Comparison of ENCODE assay signal across 12 cellular contexts in the genomic region with DNA sequence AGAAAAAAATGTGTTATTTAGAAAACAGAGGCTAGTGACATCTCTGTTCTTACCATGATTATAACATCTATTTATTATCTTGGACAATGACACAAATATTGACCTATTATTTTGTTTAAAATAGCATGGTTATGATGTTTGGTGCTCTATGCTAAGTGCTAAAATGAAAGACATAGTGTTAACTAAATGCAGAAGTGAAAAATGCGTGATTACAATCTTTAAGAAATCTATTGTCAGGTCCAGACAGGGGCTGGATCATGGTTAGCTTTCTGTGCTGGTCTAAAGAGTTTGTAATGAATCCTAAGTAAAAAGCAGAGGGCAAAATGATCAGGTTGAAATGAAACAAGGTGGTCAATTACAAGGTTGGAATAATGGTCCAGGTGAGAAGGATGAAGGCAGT. TPM values are rescaled to one million over a fixed set of nuclear protein-coding genes. Genes with fewer than 3 reads are reported as not detected.
"Had no signal": no experiment of that assay in that cellular context is flagged by ENCODE, and none has a peak within 500 bp of the region (broad histone marks: within the 10 kb centered on the region; RNA-seq: fewer than 3 reads in every experiment).

No MANE protein-coding gene starts in this region.

- ATAC-seq: GM23338, HCT116 had no signal

- H3K4me3 ChIP-seq: GM23248, GM23338, HAP-1 had no signal

- H3K36me3 ChIP-seq: HAP-1 had no signal

- H3K9me3 ChIP-seq: HAP-1 had no signal

- H3K4me1 ChIP-seq: HAP-1 had no signal

- DNase-seq: GOT3, H7, H9, HCEC 1CT, HFFc6 had no signal

- H3K4me2 ChIP-seq: GM23338 had no signal

- H3K9ac ChIP-seq: GM23248 had no signal

- FAIRE-seq: H1, H54 had no signal

- H2AFZ ChIP-seq: GM23248, GM23338 had no signal

- H3K27ac ChIP-seq: GM23248 had no signal

RNA-seq across cellular contexts. Expression of gene KRT28, which starts 0.6 kb away (rescaled TPM):
- total RNA-seq: GM23248, GM23338, H1, H4, H7, H9, HFFc6 had no signal
- polyA plus RNA-seq: GM23248, GM23338, H1 had no signal

RNA-seq across cellular contexts. Expression of gene KRT27, which starts 18.0 kb away (rescaled TPM):
- total RNA-seq: GM23248, GM23338, H1, H4, H7, H9, HFFc6 had no signal
- polyA plus RNA-seq: GM23248, GM23338, H1 had no signal

RNA-seq across cellular contexts. Expression of gene KRT26, which starts 28.4 kb away (rescaled TPM):
- total RNA-seq: GM23248, GM23338, H1, H4, H7, H9, HFFc6 had no signal
- polyA plus RNA-seq: GM23248, GM23338, H1 had no signal

RNA-seq across cellular contexts. Expression of gene KRT25, which starts 45.2 kb away (rescaled TPM):
- total RNA-seq: GM23248, GM23338, H1, H4, H7, H9, HFFc6 had no signal
- polyA plus RNA-seq: GM23248, GM23338, H1 had no signal
